In genomic region chr11:93197383-93198220, GRCh38 we compare ENCODE assay signal across 1 cellular context.
TF ChIP-seq lines count a peak whose summit lies in the region.

TSS of gene SLC36A4 (minus strand) at chr11:93197991. CDS start at chr11:93197832, 159 bp downstream.

TF ChIP-seq in IMR-90, 13 proteins besides CTCF, POLR2A, EP300 and RAD21 (continued from another document):
- TF ChIP-seq CEBPB (IDR thresholded peaks at IDR 0.05; ENCODE audit: low read depth, low read length): peak; percentile 88
- TF ChIP-seq MAZ (IDR thresholded peaks at IDR 0.05; ENCODE audit: borderline replicate concordance, low read depth, low read length): peak; percentile 41; the same call in 1 of the 2 replicates
- TF ChIP-seq USF2 (IDR thresholded peaks at IDR 0.05; ENCODE audit: low read depth, low read length): no peak
- no peak for TF ChIP-seq SMC3 (IDR thresholded peaks at IDR 0.05; ENCODE audit: low read depth, low read length)
- no peak for TF ChIP-seq MAFK (IDR thresholded peaks at IDR 0.05; ENCODE audit: low read depth, low read length)
- TF ChIP-seq NFE2L2 (IDR thresholded peaks at IDR 0.05; ENCODE audit: low read depth, low read length): peak; percentile 40; the same call in 1 of the 2 replicates
